In genomic region chr12:96375173-96375572, GRCh38 we compare ENCODE assay signal across 19 cellular contexts. TPM values are rescaled to one million over a fixed set of nuclear protein-coding genes. Genes with fewer than 3 reads are reported as not detected.
DNase-seq lines count a peak whose midpoint lies in the region; ATAC-seq, FAIRE-seq and TF ChIP-seq lines count a peak whose summit lies in the region.
"Had no signal": no experiment of that assay in that cellular context is flagged by ENCODE, and none has a peak within 500 bp of the region (broad histone marks: within the 10 kb centered on the region; RNA-seq: fewer than 3 reads in every experiment).

No MANE protein-coding gene starts in this region.

- CTCF ChIA-PET in CD8-positive, alpha-beta T cell (lab: Charles Lee) = interaction anchor here (0.6 kb wide), 1 partner anchor 534 kb away, joined by 3 read pairs; no protein-coding TSS in a partner anchor
- CTCF ChIA-PET in naive thymus-derived CD4-positive, alpha-beta T cell (lab: Charles Lee) = interaction anchor here (0.6 to 0.8 kb wide), 3 partner anchors 15 to 1174 kb away, joined by 3 to 4 read pairs (median 4); no protein-coding TSS in a partner anchor

- TF ChIP-seq CTCF in CD8-positive, alpha-beta T cell (IDR thresholded peaks at IDR 0.05) = no peak
- no peak for TF ChIP-seq CTCF in endothelial cell (IDR thresholded peaks at IDR 0.05; ENCODE audit: unreplicated experiment)

- no peak overlapping the region for H3K9ac ChIP-seq in Karpas-422 (ENCODE audit: low read length)

- no peaks in the 10 kb centered on the region for H3K27me3 Mint-ChIP-seq in CD8-positive, alpha-beta T cell (ENCODE audit: low read depth)
- H3K27me3 Mint-ChIP-seq in endothelial cell (ENCODE audit: unreplicated experiment) = peaks cover 8% of the 10 kb centered on the region
- no peaks in the 10 kb centered on the region for H3K27me3 Mint-ChIP-seq in naive thymus-derived CD4-positive, alpha-beta T cell

- H3K4me3 Mint-ChIP-seq in CD8-positive, alpha-beta T cell = no peak overlapping the region
- H3K4me3 Mint-ChIP-seq in endothelial cell (ENCODE audit: unreplicated experiment) = peak overlapping the region; percentile 53
- peak overlapping the region in 7 of 10 donors; percentile 9 to 91 (median 41) for H3K4me3 Mint-ChIP-seq in naive thymus-derived CD4-positive, alpha-beta T cell

- POLR2A ChIA-PET in CD8-positive, alpha-beta T cell (lab: Charles Lee) = interaction anchor here (0.6 to 2.2 kb wide), 4 partner anchors 16 to 586 kb away, joined by 3 to 19 read pairs (median 4); partner anchors contain the start of gene CDK17
- POLR2A ChIA-PET in naive thymus-derived CD4-positive, alpha-beta T cell (lab: Charles Lee) = interaction anchor here (1.1 to 4.5 kb wide), 5 partner anchors 12 to 60 kb away, joined by 3 to 32 read pairs (median 4); partner anchors contain the start of gene CDK17

- H3K9me2 ChIP-seq in Karpas-422 (replicated peaks; ENCODE audit: insufficient read depth, low read length) = no peaks in the 10 kb centered on the region

- FAIRE-seq in RCC 7860 (lab: Jason Lieb, UNC) = no peak
- FAIRE-seq: bronchial epithelial cell, endometrium, H1 had no signal

- H3K36me3 Mint-ChIP-seq in CD8-positive, alpha-beta T cell = peaks cover 7% of the 10 kb centered on the region
- H3K36me3 Mint-ChIP-seq in endothelial cell (ENCODE audit: low read depth, unreplicated experiment) = peaks cover 7% of the 10 kb centered on the region
- H3K36me3 Mint-ChIP-seq in naive thymus-derived CD4-positive, alpha-beta T cell = peaks cover 0 to 18% (median 0%) of the 10 kb centered on the region in 5 donors

- ATAC-seq in CD8-positive, alpha-beta T cell = no peak
- no peak for ATAC-seq in naive thymus-derived CD4-positive, alpha-beta T cell

- peak overlapping the region; percentile 67 for H3K4me2 ChIP-seq in Karpas-422 (ENCODE audit: low read depth, low read length, poor library complexity, severe bottlenecking)

- H3K4me1 ChIP-seq in CD8-positive, alpha-beta T cell (ENCODE audit: insufficient read depth, low read length) = peaks cover 63% of the 10 kb centered on the region
- H3K4me1 ChIP-seq in Karpas-422 (ENCODE audit: low read length) = peaks cover 72% of the 10 kb centered on the region
- peaks cover 44 to 68% of the 10 kb centered on the region in 2 donors for H3K4me1 ChIP-seq in naive thymus-derived CD4-positive, alpha-beta T cell (ENCODE audit: control insufficient read depth in 2 of 2, insufficient read depth in 2 of 2, low read length in 2 of 2)

- peak overlapping the region; percentile 55 for H3K27ac Mint-ChIP-seq in CD8-positive, alpha-beta T cell
- H3K27ac Mint-ChIP-seq in endothelial cell (ENCODE audit: unreplicated experiment) = peak overlapping the region; percentile 98
- H3K27ac Mint-ChIP-seq in naive thymus-derived CD4-positive, alpha-beta T cell = peak overlapping the region; percentile 9 to 98 (median 49)

- H3K27ac ChIP-seq in CD8-positive, alpha-beta T cell (ENCODE audit: low read depth, low read length) = no peak overlapping the region
- peak overlapping the region; percentile 90 for H3K27ac ChIP-seq in Karpas-422 (ENCODE audit: low read length)
- H3K27ac ChIP-seq in naive thymus-derived CD4-positive, alpha-beta T cell (ENCODE audit: low read depth, low read length) = no peak overlapping the region
- H3K27ac ChIP-seq: VCaP had no signal

- H4K20me1 ChIP-seq in Karpas-422 (ENCODE audit: insufficient read depth, low read depth, low read length) = peaks cover 11% of the 10 kb centered on the region; the same call in 1 of the 2 replicates

- peaks cover 80% of the 10 kb centered on the region for H3K4me1 Mint-ChIP-seq in CD8-positive, alpha-beta T cell (ENCODE audit: low read depth)
- H3K4me1 Mint-ChIP-seq in endothelial cell (ENCODE audit: unreplicated experiment) = peaks cover 64% of the 10 kb centered on the region
- peaks cover 56 to 94% (median 74%) of the 10 kb centered on the region in 7 donors for H3K4me1 Mint-ChIP-seq in naive thymus-derived CD4-positive, alpha-beta T cell

- intact Hi-C loops in CD8-positive, alpha-beta T cell (cut with DNase I, micrococcal nuclease) = no loop called here
- intact Hi-C loops in naive thymus-derived CD4-positive, alpha-beta T cell (cut with micrococcal nuclease) = loop anchor here in 1 of 2 donors (5.0 kb wide), 1 partner anchor 38 kb away; no protein-coding TSS in a partner anchor

- no peaks in the 10 kb centered on the region for H3K36me3 ChIP-seq in CD8-positive, alpha-beta T cell (ENCODE audit: insufficient read depth, low read length)
- no peaks in the 10 kb centered on the region for H3K36me3 ChIP-seq in Karpas-422 (ENCODE audit: insufficient read depth, low read length)
- no peaks in the 10 kb centered on the region for H3K36me3 ChIP-seq in naive thymus-derived CD4-positive, alpha-beta T cell (ENCODE audit: control insufficient read depth in 2 of 3, insufficient read depth in 3 of 3, low read length in 3 of 3)

- peaks cover 97% of the 10 kb centered on the region for H3K79me2 ChIP-seq in Karpas-422 (ENCODE audit: low read length)

- H2AFZ ChIP-seq in Karpas-422 (ENCODE audit: low read length) = no peak overlapping the region

- peaks cover 2% of the 10 kb centered on the region for H3K9me3 Mint-ChIP-seq in CD8-positive, alpha-beta T cell
- H3K9me3 Mint-ChIP-seq in endothelial cell (ENCODE audit: unreplicated experiment) = no peaks in the 10 kb centered on the region
- H3K9me3 Mint-ChIP-seq in naive thymus-derived CD4-positive, alpha-beta T cell = peaks cover 0 to 6% (median 0%) of the 10 kb centered on the region in 11 donors

- H3K27me3 ChIP-seq in CD8-positive, alpha-beta T cell (ENCODE audit: insufficient read depth, low read length) = no peaks in the 10 kb centered on the region
- H3K27me3 ChIP-seq in Karpas-422 (ENCODE audit: low read length) = no peaks in the 10 kb centered on the region
- H3K27me3 ChIP-seq in naive thymus-derived CD4-positive, alpha-beta T cell (ENCODE audit: control insufficient read depth in 2 of 2, insufficient read depth in 2 of 2, low read length in 2 of 2) = no peaks in the 10 kb centered on the region

- no peaks in the 10 kb centered on the region for H3K9me3 ChIP-seq in CD8-positive, alpha-beta T cell (ENCODE audit: low read length)
- H3K9me3 ChIP-seq in Karpas-422 (ENCODE audit: low read length) = no peaks in the 10 kb centered on the region
- H3K9me3 ChIP-seq in naive thymus-derived CD4-positive, alpha-beta T cell (ENCODE audit: control insufficient read depth in 2 of 3, low read length in 3 of 3) = no peaks in the 10 kb centered on the region

- DNase-seq in CD8-positive, alpha-beta T cell = no peak
- no peak for DNase-seq in Karpas-422
- no peak for DNase-seq in endothelial cell (ENCODE audit: low spot score)
- DNase-seq in naive thymus-derived CD4-positive, alpha-beta T cell = no peak
- DNase-seq in RCC 7860 (ENCODE audit: low spot score) = no peak
- no peak for DNase-seq in islet precursor cell
- no peak for DNase-seq in OCI-M2 (lab: John Stamatoyannopoulos, UW; ENCODE audit: unreplicated experiment)
- DNase-seq in hippocampal formation (lab: John Stamatoyannopoulos, UW) = no peak
- DNase-seq: activated gamma-delta T cell; midbrain; NCI-H1105 treated with DMSO at 0.1 percent for 48 hours; NCI-H82; stimulated activated CD4-positive, alpha-beta T cell treated with anti-CD3 and anti-CD28 coated beads, Interleukin-4, amount 100 ng/mL, for 1 hour; stimulated activated CD8-positive, alpha-beta memory T cell treated with anti-CD3 and anti-CD28 coated beads, Interleukin-4, amount 100 ng/mL, for 48 hours; T-helper 1 cell had no signal

- H3K4me3 ChIP-seq in CD8-positive, alpha-beta T cell (ENCODE audit: low read depth, low read length) = no peak overlapping the region
- H3K4me3 ChIP-seq in Karpas-422 (ENCODE audit: low read length) = no peak overlapping the region
- H3K4me3 ChIP-seq in naive thymus-derived CD4-positive, alpha-beta T cell (ENCODE audit: low read length) = no peak overlapping the region

RNA-seq across cellular contexts. Expression of gene CDK17, which starts 25.1 kb away (rescaled TPM):
- 100 to 1,000 TPM; 150 to 160 TPM for total RNA-seq in CD8-positive, alpha-beta T cell
- total RNA-seq in Karpas-422 (2014; rRNA removed; shearing (Covaris generic); ENCODE audit: low replicate concordance) = 35.6 and 71.2 TPM in 2 replicates
- total RNA-seq in endothelial cell (ENCODE audit: unreplicated experiment) = 112 TPM
- 100 to 1,000 TPM in 2 of 5 experiments, 10 to 100 TPM in 3; 39.7 to 112 (median 67.9) TPM for total RNA-seq in naive thymus-derived CD4-positive, alpha-beta T cell
- polyA plus RNA-seq in naive thymus-derived CD4-positive, alpha-beta T cell = 10 to 100 TPM; 30.0 to 50.8 TPM
